In the genomic region with DNA sequence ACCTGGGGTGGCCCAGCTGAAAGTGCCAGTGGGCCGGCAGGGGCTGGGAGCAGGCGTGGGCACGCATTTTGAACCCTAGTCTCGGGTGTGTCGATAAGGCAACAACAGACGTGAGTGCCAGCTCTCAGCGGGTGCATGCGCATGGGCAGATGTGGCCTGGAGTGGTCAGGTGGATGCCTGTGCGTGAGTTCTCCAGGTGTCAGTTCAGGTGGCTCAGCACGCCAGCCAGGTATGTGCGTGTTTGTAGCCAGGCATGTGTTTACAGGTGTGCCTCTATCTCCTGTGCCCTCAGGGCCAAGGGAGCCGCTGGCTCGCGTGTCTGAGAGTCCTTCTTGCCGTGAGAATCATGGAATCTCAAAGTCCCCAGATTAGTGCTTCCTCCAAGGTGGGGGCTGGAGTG, we compare ENCODE assay signal across 1 cellular context.
TF ChIP-seq lines count a peak whose summit lies in the region.

No MANE protein-coding gene starts in this region.

TF ChIP-seq in HepG2, 621 proteins besides CTCF, POLR2A, EP300 and RAD21:
- TF ChIP-seq ZBTB38 (CRISPR knock-in tag; IDR thresholded peaks at IDR 0.05), result 0 out of 2 replicates have a peak, but pooled peaks have one; percentile 17
- no peak for TF ChIP-seq NR2F2 (IDR thresholded peaks at IDR 0.05; ENCODE audit: borderline replicate concordance, low read depth)
- TF ChIP-seq YEATS2 (CRISPR knock-in tag; IDR thresholded peaks at IDR 0.05; ENCODE audit: borderline replicate concordance), result no peak
- no peak for TF ChIP-seq IRX3 (CRISPR knock-in tag; IDR thresholded peaks at IDR 0.05; ENCODE audit: borderline replicate concordance, low read depth)
